10 cellular contexts compared by ENCODE assay signal in genomic region chr22:23218053-23218866, GRCh38. TPM values are rescaled to one million over a fixed set of nuclear protein-coding genes. Genes with fewer than 3 reads are reported as not detected.
A peak's percentile ranks its signal among the peaks of the same experiment; 100 is the strongest.
DNase-seq lines count a peak whose midpoint lies in the region; ATAC-seq and TF ChIP-seq lines count a peak whose summit lies in the region.
"Had no signal": no experiment of that assay in that cellular context is flagged by ENCODE, and none has a peak within 500 bp of the region (broad histone marks: within the 10 kb centered on the region; RNA-seq: fewer than 3 reads in every experiment).

No MANE protein-coding gene starts in this region.

- peak overlapping the region; percentile 87 to 95 (median 94) for H3K27ac Mint-ChIP-seq in CD14-positive monocyte

- peak overlapping the region; percentile 99 for H3K27ac ChIP-seq in KOPT-K1 (ENCODE audit: low read depth, low read length, poor library complexity, severe bottlenecking)
- H3K27ac ChIP-seq in effector memory CD4-positive, alpha-beta T cell (ENCODE audit: insufficient read depth, low read length, poor library complexity, severe bottlenecking), result peak overlapping the region; percentile 59
- H3K27ac ChIP-seq in neutrophil, result peak overlapping the region; percentile 85

- peaks cover 81% of the 10 kb centered on the region for H3K4me1 ChIP-seq in effector memory CD4-positive, alpha-beta T cell (ENCODE audit: control insufficient read depth, insufficient read depth, low read length, poor library complexity, severe bottlenecking)
- peaks cover 86 to 93% of the 10 kb centered on the region in 2 experiments for H3K4me1 ChIP-seq in neutrophil (ENCODE audit: control insufficient read depth in 1 of 2, insufficient read depth in 1 of 2, low read depth in 1 of 2, low read length in 1 of 2)

- no peak for TF ChIP-seq POLR2A in GM18505 (IDR thresholded peaks at IDR 0.05; ENCODE audit: borderline replicate concordance, extremely low read depth, insufficient read depth, insufficient read length)

- peak overlapping the region; percentile 19 for H3K4me3 ChIP-seq in effector memory CD4-positive, alpha-beta T cell (ENCODE audit: insufficient read depth, low read depth, low read length, poor library complexity, severe bottlenecking)
- peak overlapping the region; percentile 31 to 39 for H3K4me3 ChIP-seq in neutrophil (ENCODE audit: low read depth in 1 of 2, low read length in 1 of 2)
- H3K4me3 ChIP-seq: lung had no signal

- peaks cover 0 to 5% (median 2%) of the 10 kb centered on the region in 3 donors for H3K27me3 Mint-ChIP-seq in CD14-positive monocyte (ENCODE audit: low read depth in 3 of 3)

- no peak for ATAC-seq in GM18505 (IDR thresholded peaks at IDR 0.05; ENCODE audit: unreplicated experiment)

- DNase-seq in CD14-positive monocyte (ENCODE audit: low spot score), result no peak
- DNase-seq in effector memory CD4-positive, alpha-beta T cell, result no peak
- no peak for DNase-seq in H4 (ENCODE audit: low spot score)
- no peak for DNase-seq in HK-2 (ENCODE audit: unreplicated experiment)
- DNase-seq in HCEC 1CT, result no peak
- DNase-seq: effector CD8-positive, alpha-beta T cell had no signal

- no peaks in the 10 kb centered on the region for H3K27me3 ChIP-seq in effector memory CD4-positive, alpha-beta T cell (replicated peaks; ENCODE audit: control insufficient read depth, insufficient read depth, low read length, poor library complexity, severe bottlenecking)
- H3K27me3 ChIP-seq in neutrophil, result no peaks in the 10 kb centered on the region

- peaks cover 98% of the 10 kb centered on the region for H3K4me1 Mint-ChIP-seq in CD14-positive monocyte

- no peaks in the 10 kb centered on the region for H3K36me3 ChIP-seq in KOPT-K1 (ENCODE audit: insufficient read depth, low read length)
- H3K36me3 ChIP-seq in effector memory CD4-positive, alpha-beta T cell (ENCODE audit: control insufficient read depth, insufficient read depth, low read length), result no peaks in the 10 kb centered on the region
- H3K36me3 ChIP-seq in neutrophil, result no peaks in the 10 kb centered on the region

- H3K9me3 Mint-ChIP-seq in CD14-positive monocyte, result no peaks in the 10 kb centered on the region

- peaks cover 0 to 7% of the 10 kb centered on the region in 2 donors for H3K36me3 Mint-ChIP-seq in CD14-positive monocyte

- H3K4me3 Mint-ChIP-seq in CD14-positive monocyte, result peak overlapping the region; percentile 81 to 93

- TF ChIP-seq CTCF in CD14-positive monocyte (IDR thresholded peaks at IDR 0.05) (no peak), neutrophil (IDR thresholded peaks at IDR 0.05) (no peak)

- intact Hi-C loops in CD14-positive monocyte (cut with micrococcal nuclease), result loop anchor here (2.0 to 5.0 kb wide), 2 partner anchors 35 to 36 kb away; partner anchors contain the start of gene BCR (in 1 of the 2)

- no peaks in the 10 kb centered on the region for H3K9me3 ChIP-seq in KOPT-K1 (ENCODE audit: insufficient read depth, low read length, poor library complexity, severe bottlenecking)
- H3K9me3 ChIP-seq in effector memory CD4-positive, alpha-beta T cell (ENCODE audit: control insufficient read depth, low read length), result no peaks in the 10 kb centered on the region
- no peaks in the 10 kb centered on the region for H3K9me3 ChIP-seq in neutrophil

RNA-seq across cellular contexts. Expression of gene BCR, which starts 38.0 kb away (rescaled TPM):
- polyA plus RNA-seq in CD14-positive monocyte, result under 1 TPM; 0.97 TPM
- total RNA-seq in H4 (2014; rRNA removed; shearing (Covaris generic)), result 8.4 and 10.1 TPM in 2 replicates
